In the genomic region with DNA sequence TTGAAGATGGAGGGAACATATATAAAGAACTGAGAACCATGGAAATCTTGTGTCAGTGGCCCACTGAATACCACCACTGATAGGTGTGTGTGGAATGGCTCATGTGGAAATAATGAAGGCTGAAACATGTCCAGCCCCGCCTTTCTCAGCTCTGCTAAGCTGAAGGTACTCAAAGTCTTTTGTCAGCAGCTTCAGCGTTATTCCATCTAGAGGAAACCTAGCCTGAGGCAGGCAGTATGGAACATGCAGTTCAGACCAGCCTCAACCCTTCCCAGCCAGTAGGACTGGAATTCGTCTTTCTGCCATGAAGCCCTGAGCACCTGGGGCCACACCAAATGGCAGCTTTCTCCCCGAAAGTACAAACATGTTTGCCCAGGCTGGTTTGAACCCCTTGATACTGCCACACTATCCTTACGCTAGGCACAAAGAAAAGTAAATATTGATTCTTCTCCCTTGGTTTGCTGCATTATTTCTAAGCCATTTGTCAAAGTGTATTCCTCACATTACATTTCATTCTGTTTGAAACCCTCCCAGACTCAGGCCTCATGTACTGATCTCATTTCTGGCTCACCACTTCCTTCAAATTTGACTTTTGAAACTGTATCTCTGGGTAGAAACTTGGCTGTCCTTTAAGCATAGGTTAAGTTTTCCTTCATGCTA, we compare ENCODE assay signal across 15 cellular contexts. TPM values are rescaled to one million over a fixed set of nuclear protein-coding genes. Genes with fewer than 3 reads are reported as not detected.
DNase-seq lines count a peak whose midpoint lies in the region; TF ChIP-seq lines count a peak whose summit lies in the region.
"Had no signal": no experiment of that assay in that cellular context is flagged by ENCODE, and none has a peak within 500 bp of the region (broad histone marks: within the 10 kb centered on the region; RNA-seq: fewer than 3 reads in every experiment).

No MANE protein-coding gene starts in this region.

- WGBS in neuronal stem cell (ENCODE audit: extremely low coverage in 2 of 2, insufficient read length in 2 of 2, insufficient replicate concordance in 1 of 2), 2 donors, result no CpG with 5 or more reads among the region's 5 CpGs

- H2BK15ac ChIP-seq in neuronal stem cell (ENCODE audit: low read length), result no peak overlapping the region

- H3K18ac ChIP-seq in neuronal stem cell (ENCODE audit: low read length), result peak overlapping the region; percentile 38

- H3K14ac ChIP-seq in neuronal stem cell (ENCODE audit: low read length), result no peak overlapping the region

- H3K79me1 ChIP-seq in neuronal stem cell (ENCODE audit: low read depth, low read length), result no peaks in the 10 kb centered on the region

- no peaks in the 10 kb centered on the region for H4K20me1 ChIP-seq in MM.1S (ENCODE audit: insufficient read depth, low read length)

- no peak overlapping the region for H4K8ac ChIP-seq in neuronal stem cell (ENCODE audit: low read depth, low read length)

- no peaks in the 10 kb centered on the region for H3F3A ChIP-seq in MM.1S (ENCODE audit: insufficient read depth, low read length)

- H2AK5ac ChIP-seq in neuronal stem cell (ENCODE audit: low read depth, low read length), result no peak overlapping the region

- H3K27me3 ChIP-seq in MM.1S (replicated peaks; ENCODE audit: insufficient read depth, low read length), result no peaks in the 10 kb centered on the region
- no peaks in the 10 kb centered on the region for H3K27me3 ChIP-seq in neuronal stem cell (ENCODE audit: control insufficient read depth in 3 of 3, insufficient read depth in 3 of 3, low read depth in 1 of 3, low read length in 3 of 3)
- H3K27me3 ChIP-seq in brain microvascular endothelial cell (replicated peaks), result no peaks in the 10 kb centered on the region

- H3K27ac ChIP-seq in MM.1S (ENCODE audit: low read length) (no peak overlapping the region), SK-N-MC (peak overlapping the region; percentile 70), neuronal stem cell (replicated peaks; ENCODE audit: low read length) (no peak overlapping the region), brain microvascular endothelial cell (no peak overlapping the region)

- H3K79me2 ChIP-seq in MM.1S (ENCODE audit: low read length), result no peaks in the 10 kb centered on the region

- in situ Hi-C loops in brain microvascular endothelial cell (cut with HindIII; ENCODE audit: low pct_ligation_motif_present, low sequenced_read_pairs), result no loop called here

- no peaks in the 10 kb centered on the region for H3K9me2 ChIP-seq in MM.1S (replicated peaks; ENCODE audit: insufficient read depth, low read length)

- DNase-seq in DMS53 treated with DMSO at 0.1 percent for 48 hours (lab: John Stamatoyannopoulos, UW; ENCODE audit: unreplicated experiment) (peak; percentile 88), MM.1S (peak; percentile 8), SK-N-MC (ENCODE audit: low read depth, low spot score) (no peak), neuronal stem cell (ENCODE audit: low spot score) (no peak), GF-D8 (lab: John Stamatoyannopoulos, UW) (no peak), brain microvascular endothelial cell (no peak), HPDE6-E6E7 (ENCODE audit: extremely low spot score) (no peak)
- DNase-seq: activated CD4-positive, CD25-positive, alpha-beta regulatory T cell treated with anti-CD3 and anti-CD28 coated beads, Interleukin-2, amount 50 U/mL, for 72 hours; activated CD8-positive, alpha-beta memory T cell treated with anti-CD3 and anti-CD28 coated beads, Interleukin-2, amount 50 U/mL, for 48 hours; C1 segment of cervical spinal cord; central memory CD4-positive, alpha-beta T cell; EL; stimulated activated CD4-positive, alpha-beta T cell treated with anti-CD3 and anti-CD28 coated beads, Interleukin-12 subunit alpha, Interleukin-12 subunit beta, amount 100 ng/mL, for 4 hours; T-helper 17 cell had no signal

- H3K9me3 ChIP-seq in MM.1S (replicated peaks; ENCODE audit: insufficient read depth, low read length) (no peaks in the 10 kb centered on the region), SK-N-MC (ENCODE audit: low read depth, low read length) (no peaks in the 10 kb centered on the region), neuronal stem cell (replicated peaks in 1 of 2; ENCODE audit: control insufficient read depth in 2 of 2, insufficient read depth in 1 of 2, low read depth in 1 of 2, low read length in 2 of 2) (no peaks in the 10 kb centered on the region)

- H2AFZ ChIP-seq in MM.1S (ENCODE audit: low read length) (no peak overlapping the region), neuronal stem cell (ENCODE audit: low read length) (no peak overlapping the region)

- H3K4me3 ChIP-seq in MM.1S (ENCODE audit: low read length), result no peak overlapping the region
- no peak overlapping the region for H3K4me3 ChIP-seq in SK-N-MC
- H3K4me3 ChIP-seq in neuronal stem cell (ENCODE audit: low read length in 2 of 2), result no peak overlapping the region
- H3K4me3 ChIP-seq in brain microvascular endothelial cell (ENCODE audit: low read depth, low read length), result no peak overlapping the region
- H3K4me3 ChIP-seq: GM12878 had no signal

- H3K4ac ChIP-seq in neuronal stem cell (ENCODE audit: low read length), result no peak overlapping the region

- H3K4me1 ChIP-seq in MM.1S (ENCODE audit: low read length) (peaks cover 24% of the 10 kb centered on the region), neuronal stem cell (ENCODE audit: control insufficient read depth in 2 of 2, insufficient read depth in 1 of 2, low read depth in 1 of 2, low read length in 2 of 2) (peaks cover 9 to 24% of the 10 kb centered on the region in 2 donors)

- H2BK5ac ChIP-seq in neuronal stem cell (ENCODE audit: low read length), result no peak overlapping the region

- H3K9ac ChIP-seq in MM.1S (ENCODE audit: low read length) (no peak overlapping the region), SK-N-MC (ENCODE audit: insufficient read length) (no peak overlapping the region), neuronal stem cell (ENCODE audit: low read depth, low read length, poor library complexity) (no peak overlapping the region)

- H2BK120ac ChIP-seq in neuronal stem cell (ENCODE audit: low read depth, low read length), result no peak overlapping the region

- H3K23ac ChIP-seq in neuronal stem cell (ENCODE audit: low read depth, low read length, poor library complexity), result no peak overlapping the region

- no peak overlapping the region for H3K4me2 ChIP-seq in MM.1S (ENCODE audit: low read depth, low read length)
- H3K4me2 ChIP-seq in neuronal stem cell (ENCODE audit: insufficient read depth, low read length, poor library complexity, severe bottlenecking), result no peak overlapping the region

- H3K36me3 ChIP-seq in MM.1S (replicated peaks; ENCODE audit: insufficient read depth, low read length), result no peaks in the 10 kb centered on the region
- H3K36me3 ChIP-seq in SK-N-MC (ENCODE audit: insufficient read depth, low read length), result no peaks in the 10 kb centered on the region
- H3K36me3 ChIP-seq in neuronal stem cell (replicated peaks in 1 of 2; ENCODE audit: control insufficient read depth in 2 of 2, insufficient read depth in 2 of 2, low read length in 2 of 2), result no peaks in the 10 kb centered on the region
- no peaks in the 10 kb centered on the region for H3K36me3 ChIP-seq in brain microvascular endothelial cell (replicated peaks)

- H2BK12ac ChIP-seq in neuronal stem cell (ENCODE audit: low read length), result no peak overlapping the region

- H4K91ac ChIP-seq in neuronal stem cell (ENCODE audit: low read depth, low read length, poor library complexity), result no peak overlapping the region

- TF ChIP-seq CTCF in MM.1S (IDR thresholded peaks at IDR 0.05; ENCODE audit: low read length) (no peak), brain microvascular endothelial cell (IDR thresholded peaks at IDR 0.05; ENCODE audit: low read depth, low read length, missing control alignments) (no peak)

RNA-seq across cellular contexts. Expression of gene HOOK1, which starts 45.9 kb away (rescaled TPM):
- polyA plus RNA-seq in neuronal stem cell (2013, experiment 1 of 2), result 5.4 TPM
- polyA plus RNA-seq in neuronal stem cell (2013, experiment 2 of 2), result 5.0 TPM

Comparison
In these comparisons a context has a peak if more than half of its experiments do, and no peak if none do; other contexts are left out.
1. DNase-seq: peak in DMS53 treated with DMSO at 0.1 percent for 48 hours (single experiment) and MM.1S (single experiment); none in SK-N-MC (single experiment), neuronal stem cell (single experiment), GF-D8 (single experiment), brain microvascular endothelial cell (single experiment) and HPDE6-E6E7 (single experiment).